ENCODE assay signal across 16 cellular contexts in genomic region chr2:228401065-228401912, GRCh38.
DNase-seq lines count a peak whose midpoint lies in the region; ATAC-seq, FAIRE-seq and TF ChIP-seq lines count a peak whose summit lies in the region.
"Had no signal": no experiment of that assay in that cellular context is flagged by ENCODE, and none has a peak within 500 bp of the region (broad histone marks: within the 10 kb centered on the region; RNA-seq: fewer than 3 reads in every experiment).

No MANE protein-coding gene starts in this region.

- H3K4me1 ChIP-seq in DOHH2 (ENCODE audit: control insufficient read depth, low read length), result no peaks in the 10 kb centered on the region
- H3K4me1 ChIP-seq: uterus had no signal

- H4K20me1 ChIP-seq in DOHH2 (ENCODE audit: control insufficient read depth, insufficient read depth, low read depth, low read length), result no peaks in the 10 kb centered on the region
- H4K20me1 ChIP-seq: BLaER1 treated with 17β-estradiol and CSF1 and Interleukin-3, amounts not matched to agents 10 nM and 100 nM had no signal

- ATAC-seq in GM19351 (IDR thresholded peaks at IDR 0.05; ENCODE audit: unreplicated experiment) (peak; percentile 88), HG02852 (IDR thresholded peaks at IDR 0.05; ENCODE audit: unreplicated experiment) (no peak)

- no peak for FAIRE-seq in bronchial epithelial cell (lab: Jason Lieb, UNC)
- FAIRE-seq: astrocyte had no signal

- TF ChIP-seq CTCF in DOHH2 (IDR thresholded peaks at IDR 0.05; ENCODE audit: low read depth, low read length, poor library complexity, severe bottlenecking) (peak; percentile 48), bronchial epithelial cell (IDR thresholded peaks at IDR 0.05; ENCODE audit: insufficient read depth, low read length, severe bottlenecking) (no peak)

- H3F3A ChIP-seq in DOHH2 (ENCODE audit: control insufficient read depth, insufficient read depth), result no peaks in the 10 kb centered on the region

- no peaks in the 10 kb centered on the region for H3K9me3 ChIP-seq in DOHH2 (ENCODE audit: control insufficient read depth, insufficient read depth, low read length)
- H3K9me3 ChIP-seq: ovary, uterus had no signal

- H3K9me2 ChIP-seq in DOHH2 (replicated peaks; ENCODE audit: control insufficient read depth, low read length), result no peaks in the 10 kb centered on the region

- DNase-seq in LHCN-M2 (ENCODE audit: low read depth) (peak; percentile 1), bronchial epithelial cell (ENCODE audit: low read depth) (peak; percentile 3), HCEC 1CT (no peak), NCI-H2029 treated with DMSO at 0.1 percent for 48 hours (lab: John Stamatoyannopoulos, UW) (no peak)
- DNase-seq in NK-92 treated with Interleukin-12 subunit alpha and Interleukin-12 subunit beta, amount 100 ng/mL, for 24 hours (lab: John Stamatoyannopoulos, UW), result no peak
- DNase-seq: activated B cell treated with CpG ODN at 0.5 μM for 24 hours; activated T-cell treated with anti-CD3 and anti-CD28 coated beads, Interleukin-2, amount 50 U/mL, for 1 hour; mesenchymal stem cell; NCI-H2171; ovary; uterus had no signal

- H3K27ac ChIP-seq in DOHH2 (ENCODE audit: low read depth, low read length), result no peak overlapping the region
- H3K27ac ChIP-seq: BLaER1 treated with 17β-estradiol and CSF1 and Interleukin-3, amounts not matched to agents 10 nM and 100 nM; ovary; uterus had no signal

- H3K27me3 ChIP-seq in DOHH2 (ENCODE audit: control insufficient read depth, low read length) (no peaks in the 10 kb centered on the region), bronchial epithelial cell (ENCODE audit: control insufficient read depth, insufficient read depth, low read length) (no peaks in the 10 kb centered on the region)
- H3K27me3 ChIP-seq: BLaER1 treated with 17β-estradiol and CSF1 and Interleukin-3, amounts not matched to agents 10 nM and 100 nM; ovary; uterus had no signal

- no peak overlapping the region for H3K4me2 ChIP-seq in DOHH2 (ENCODE audit: low read length)

- H3K4me3 ChIP-seq in DOHH2 (ENCODE audit: low read length), result no peak overlapping the region
- H3K4me3 ChIP-seq in bronchial epithelial cell (ENCODE audit: low read depth, low read length), result no peak overlapping the region
- H3K4me3 ChIP-seq: BLaER1 treated with 17β-estradiol and CSF1 and Interleukin-3, amounts not matched to agents 10 nM and 100 nM; ovary; uterus had no signal

- H3K79me2 ChIP-seq in DOHH2 (ENCODE audit: control insufficient read depth, low read length), result no peaks in the 10 kb centered on the region

- H3K36me3 ChIP-seq in DOHH2 (ENCODE audit: control insufficient read depth, low read length) (no peaks in the 10 kb centered on the region), bronchial epithelial cell (ENCODE audit: control insufficient read depth, insufficient read depth, low read length) (no peaks in the 10 kb centered on the region)
- H3K36me3 ChIP-seq: BLaER1 treated with 17β-estradiol and CSF1 and Interleukin-3, amounts not matched to agents 10 nM and 100 nM; ovary; uterus had no signal

Comparison
In these comparisons a context has a peak if more than half of its experiments do, and no peak if none do; other contexts are left out.
1. DNase-seq: peak in LHCN-M2 (single experiment) and bronchial epithelial cell (single experiment); none in HCEC 1CT (single experiment), NK-92 treated with Interleukin-12 subunit alpha and Interleukin-12 subunit beta, amount 100 ng/mL, for 24 hours (single experiment) and NCI-H2029 treated with DMSO at 0.1 percent for 48 hours (single experiment).